Comparison of ENCODE assay signal across 24 cellular contexts in genomic region chr16:81001330-81001729, GRCh38. TPM values are rescaled to one million over a fixed set of nuclear protein-coding genes. Genes with fewer than 3 reads are reported as not detected.
DNase-seq lines count a peak whose midpoint lies in the region; ATAC-seq, FAIRE-seq and TF ChIP-seq lines count a peak whose summit lies in the region.
"Had no signal": no experiment of that assay in that cellular context is flagged by ENCODE, and none has a peak within 500 bp of the region (broad histone marks: within the 10 kb centered on the region; RNA-seq: fewer than 3 reads in every experiment).

No MANE protein-coding gene starts in this region.

- BruUV-seq in GM12878 (replicated peaks; lab: Mats Ljungman, UMichigan), result no TSS peak

- DNase-seq in A549 (ENCODE audit: low read depth in 1 of 2, low spot score in 1 of 2), result no peak
- no peak for DNase-seq in CD4-positive, CD25-positive, alpha-beta regulatory T cell
- peak; percentile 5 to 9 for DNase-seq in NCI-H526 (lab: John Stamatoyannopoulos, UW)
- no peak for DNase-seq in GM12878 (ENCODE audit: low read depth, low spot score)
- DNase-seq in NCI-H69 (lab: John Stamatoyannopoulos, UW), result no peak
- no peak for DNase-seq in CD4-positive, alpha-beta T cell
- DNase-seq in CD14-positive monocyte (ENCODE audit: low spot score), result no peak
- DNase-seq: AML-193; CD8-positive, alpha-beta memory T cell; COR-L47; DMS 273 treated with DMSO at 0.1 percent for 48 hours; DMS53; DND-41; EL; GM23248; HFFc6; IMR-90 had no signal

- no peaks in the 10 kb centered on the region for H3K9me3 Mint-ChIP-seq in CD4-positive, CD25-positive, alpha-beta regulatory T cell
- no peaks in the 10 kb centered on the region for H3K9me3 Mint-ChIP-seq in CD4-positive, alpha-beta T cell
- H3K9me3 Mint-ChIP-seq in CD14-positive monocyte, result no peaks in the 10 kb centered on the region
- H3K9me3 Mint-ChIP-seq: CD8-positive, alpha-beta memory T cell; HFFc6 had no signal

- SMC1A ChIA-PET in GM12878 (lab: Charles Lee; ENCODE audit: uncharacterized antibody, unreplicated experiment), result interaction anchor here (0.6 to 2.1 kb wide), 4 partner anchors 8 to 260 kb away, joined by 3 to 6 read pairs (median 3); no protein-coding TSS in a partner anchor

- no peak for TF ChIP-seq RAD21 in A549 (conservative IDR thresholded peaks at IDR 0.05 in 1 of 2, IDR thresholded peaks at IDR 0.05 in 1 of 2)
- no peak for TF ChIP-seq RAD21 in GM12878 (IDR thresholded peaks at IDR 0.05; ENCODE audit: insufficient read depth, low read depth, low read length)

- H3K9ac ChIP-seq in GM12878 (ENCODE audit: control insufficient read depth, insufficient read depth, low read length), result no peak overlapping the region
- H3K9ac ChIP-seq: GM23248 had no signal

- no peak for ATAC-seq in A549
- ATAC-seq in CD4-positive, CD25-positive, alpha-beta regulatory T cell (ENCODE audit: low read depth in 2 of 2), result no peak
- ATAC-seq in GM12878, result no peak
- ATAC-seq in CD4-positive, alpha-beta T cell (ENCODE audit: poor library complexity), result no peak
- no peak for ATAC-seq in HG03108 (IDR thresholded peaks at IDR 0.05; ENCODE audit: unreplicated experiment)
- ATAC-seq: K562 had no signal

- H3K4me3 ChIP-seq in A549 (no peak overlapping the region), GM12878 (no peak overlapping the region)
- H3K4me3 ChIP-seq in CD4-positive, CD25-positive, alpha-beta regulatory T cell (ENCODE audit: low read depth, low read length), result no peak overlapping the region
- H3K4me3 ChIP-seq: GM23248, HAP-1, K562 had no signal

- H3K27ac Mint-ChIP-seq in CD4-positive, CD25-positive, alpha-beta regulatory T cell, result peak overlapping the region; percentile 52 to 91 (median 63)
- H3K27ac Mint-ChIP-seq in CD4-positive, alpha-beta T cell, result no peak overlapping the region
- no peak overlapping the region for H3K27ac Mint-ChIP-seq in CD14-positive monocyte
- H3K27ac Mint-ChIP-seq: HFFc6 had no signal

- in situ Hi-C loops in GM12878 (cut with MboI), result no loop called here

- H3K4me3 Mint-ChIP-seq in CD4-positive, CD25-positive, alpha-beta regulatory T cell, result no peak overlapping the region
- no peak overlapping the region for H3K4me3 Mint-ChIP-seq in CD4-positive, alpha-beta T cell
- H3K4me3 Mint-ChIP-seq in CD14-positive monocyte, result no peak overlapping the region
- H3K4me3 Mint-ChIP-seq: HFFc6 had no signal

- H3K4me1 ChIP-seq in A549, result peaks cover 31% of the 10 kb centered on the region
- peaks cover 42% of the 10 kb centered on the region for H3K4me1 ChIP-seq in CD4-positive, CD25-positive, alpha-beta regulatory T cell (ENCODE audit: control insufficient read depth, insufficient read depth, low read length, poor library complexity, severe bottlenecking)
- H3K4me1 ChIP-seq in GM12878 (ENCODE audit: control insufficient read depth, insufficient read depth, low read length), result peaks cover 3% of the 10 kb centered on the region

- FAIRE-seq in A549 (lab: Jason Lieb, UNC), result no peak
- no peak for FAIRE-seq in GM12878 (lab: Jason Lieb, UNC)
- FAIRE-seq: A204.1, GM12891, GM18507, K562 had no signal

- H4K20me1 ChIP-seq in GM12878 (ENCODE audit: control insufficient read depth, insufficient read depth), result no peaks in the 10 kb centered on the region

- H3K27me3 ChIP-seq in CD4-positive, CD25-positive, alpha-beta regulatory T cell (ENCODE audit: control insufficient read depth, insufficient read depth, low read length), result no peaks in the 10 kb centered on the region
- no peaks in the 10 kb centered on the region for H3K27me3 ChIP-seq in GM12878 (replicated peaks in 1 of 2; ENCODE audit: control insufficient read depth in 2 of 2, insufficient read depth in 2 of 2, low read length in 1 of 2)
- no peaks in the 10 kb centered on the region for H3K27me3 ChIP-seq in CD4-positive, alpha-beta T cell (ENCODE audit: control insufficient read depth, insufficient read depth, low read length)

- WGBS in A549 (ENCODE audit: missing lambda C conversion rate), result 66% methylated on average over 5 of the region's 5 CpGs
- WGBS in GM12878 (ENCODE audit: insufficient coverage, insufficient replicate concordance, low lambda C conversion rate, missing lambda C conversion rate), result 66% methylated on average over 5 of the region's 5 CpGs

- H3K27ac ChIP-seq in A549 (no peak overlapping the region), GM12878 (ENCODE audit: control insufficient read depth, insufficient read depth) (no peak overlapping the region)
- no peak overlapping the region for H3K27ac ChIP-seq in CD4-positive, CD25-positive, alpha-beta regulatory T cell (ENCODE audit: insufficient read depth, low read length, poor library complexity, severe bottlenecking)
- no peak overlapping the region for H3K27ac ChIP-seq in CD4-positive, alpha-beta T cell (ENCODE audit: low read depth, low read length)
- H3K27ac ChIP-seq: GM23248, HL-60 had no signal

- POLR2A ChIA-PET in A549 (lab: Yijun Ruan, JAX), result no interaction called here
- POLR2A ChIA-PET in GM12878 (lab: Charles Lee), result interaction anchor here (0.7 to 1.4 kb wide), 2 partner anchors 8 to 74 kb away, joined by 3 to 4 read pairs; no protein-coding TSS in a partner anchor
- POLR2A ChIA-PET in CD4-positive, alpha-beta T cell (lab: Charles Lee), result interaction anchor here (0.7 kb wide), 1 partner anchor 16 kb away, joined by 3 read pairs; no protein-coding TSS in a partner anchor

- TF ChIP-seq CTCF in A549 (IDR thresholded peaks at IDR 0.05) (no peak), GM12878 (IDR thresholded peaks at IDR 0.05 in 2 of 3, conservative IDR thresholded peaks at IDR 0.05 in 1 of 3; ENCODE audit: control insufficient read depth in 2 of 3, extremely low read depth in 1 of 3, insufficient read depth in 1 of 3, low read depth in 3 of 3, low read length in 3 of 3) (no peak), CD14-positive monocyte (IDR thresholded peaks at IDR 0.05) (no peak)
- no peak for TF ChIP-seq CTCF in CD4-positive, alpha-beta T cell (IDR thresholded peaks at IDR 0.05)

- TF ChIP-seq POLR2A in A549 (IDR thresholded peaks at IDR 0.05; ENCODE audit: low read length) (no peak), GM12878 (IDR thresholded peaks at IDR 0.05; ENCODE audit: low read depth, low read length) (no peak)

- no peak overlapping the region for H2AFZ ChIP-seq in GM12878 (ENCODE audit: control insufficient read depth, low read depth, low read length)
- H2AFZ ChIP-seq: GM23248 had no signal

- 0 out of 3 replicates have a peak overlapping the region, but pooled peaks have one; percentile 4 for H3K4me2 ChIP-seq in A549
- H3K4me2 ChIP-seq in GM12878 (ENCODE audit: control insufficient read depth, insufficient read depth), result 0 out of 2 replicates have a peak overlapping the region, but pooled peaks have one; percentile 25

- intact Hi-C loops in GM12878 (cut with micrococcal nuclease; ENCODE audit: unreplicated experiment), result loop anchor here (10.0 kb wide), 3 partner anchors 313 to 1653 kb away; partner anchors contain the start of gene GAN
- intact Hi-C loops in CD4-positive, alpha-beta T cell (cut with DNase I, micrococcal nuclease), result loop anchor here in 1 of 2 experiments (10.0 kb wide), 3 partner anchors 197 to 1163 kb away; partner anchors contain the start of genes CDYL2 and DYNLRB2
- intact Hi-C loops in CD14-positive monocyte (cut with micrococcal nuclease), result loop anchor here in 1 of 2 donors (5.0 to 10.0 kb wide), 4 partner anchors 36 to 743 kb away; partner anchors contain the start of genes ATMIN, DYNLRB2 and GAN

- H3K79me2 ChIP-seq in GM12878 (ENCODE audit: control insufficient read depth, insufficient read depth, low read length), result peaks cover 97% of the 10 kb centered on the region

- peaks cover 44 to 85% (median 61%) of the 10 kb centered on the region in 4 donors for H3K4me1 Mint-ChIP-seq in CD4-positive, CD25-positive, alpha-beta regulatory T cell
- peaks cover 71% of the 10 kb centered on the region for H3K4me1 Mint-ChIP-seq in CD4-positive, alpha-beta T cell (ENCODE audit: low read depth)
- peaks cover 51% of the 10 kb centered on the region for H3K4me1 Mint-ChIP-seq in CD14-positive monocyte

- H3K9me3 ChIP-seq in A549 (no peaks in the 10 kb centered on the region), GM12878 (replicated peaks; ENCODE audit: control insufficient read depth, insufficient read depth, low read length) (no peaks in the 10 kb centered on the region; the same call in 2 of the 3 replicates)
- no peaks in the 10 kb centered on the region for H3K9me3 ChIP-seq in CD4-positive, CD25-positive, alpha-beta regulatory T cell (ENCODE audit: control insufficient read depth in 2 of 2, low read length in 2 of 2)
- no peaks in the 10 kb centered on the region for H3K9me3 ChIP-seq in CD4-positive, alpha-beta T cell (ENCODE audit: control insufficient read depth, low read length)
- H3K9me3 ChIP-seq: HAP-1 had no signal

- H3K36me3 Mint-ChIP-seq in CD4-positive, CD25-positive, alpha-beta regulatory T cell, result peaks cover 5% of the 10 kb centered on the region
- peaks cover 16% of the 10 kb centered on the region for H3K36me3 Mint-ChIP-seq in CD4-positive, alpha-beta T cell (ENCODE audit: low read depth)
- H3K36me3 Mint-ChIP-seq in CD14-positive monocyte, result no peaks in the 10 kb centered on the region

- RAD21 ChIA-PET in GM12878 (lab: Charles Lee; ENCODE audit: unreplicated experiment), result interaction anchor here (1.5 kb wide), 1 partner anchor 34 kb away, joined by 4 read pairs; the partner anchor contains the start of gene ATMIN

- TF ChIP-seq EP300 in A549 (IDR thresholded peaks at IDR 0.05) (no peak), GM12878 (IDR thresholded peaks at IDR 0.05; ENCODE audit: borderline replicate concordance in 1 of 2, control insufficient read depth in 1 of 2, low read depth in 2 of 2, low read length in 2 of 2) (no peak)

- H3K27me3 Mint-ChIP-seq in CD4-positive, CD25-positive, alpha-beta regulatory T cell, result no peaks in the 10 kb centered on the region
- no peaks in the 10 kb centered on the region for H3K27me3 Mint-ChIP-seq in CD4-positive, alpha-beta T cell
- peaks cover 0 to 2% (median 0%) of the 10 kb centered on the region in 3 donors for H3K27me3 Mint-ChIP-seq in CD14-positive monocyte (ENCODE audit: low read depth in 3 of 3)

- no peaks in the 10 kb centered on the region for H3K36me3 ChIP-seq in CD4-positive, CD25-positive, alpha-beta regulatory T cell (ENCODE audit: control insufficient read depth, insufficient read depth, low read length)
- 0 out of 4 replicates have a peak, but pooled peaks cover 0 to 2% of the 10 kb centered on the region in 2 experiments for H3K36me3 ChIP-seq in GM12878 (ENCODE audit: control insufficient read depth in 2 of 2, insufficient read depth in 2 of 2, low read length in 1 of 2)
- H3K36me3 ChIP-seq: HAP-1 had no signal

- CTCF ChIA-PET in A549 (lab: Yijun Ruan, JAX) (interaction anchor here (1.1 to 6.1 kb wide), 3 partner anchors 32 to 736 kb away, joined by 3 to 33 read pairs (median 5); partner anchors contain the start of gene ATMIN), GM12878 (lab: Yijun Ruan, JAX) (interaction anchor here (0.8 to 5.1 kb wide), 2 partner anchors 34 to 53 kb away, joined by 3 to 67 read pairs; partner anchors contain the start of gene ATMIN)
- CTCF ChIA-PET in CD4-positive, alpha-beta T cell (lab: Charles Lee), result interaction anchor here (7.9 kb wide), 1 partner anchor 35 kb away, joined by 80 read pairs; the partner anchor contains the start of gene ATMIN

RNA-seq across cellular contexts. Expression of gene CMC2, which starts 5.4 kb away (rescaled TPM):
- polyA plus RNA-seq in A549 (2011; rRNA removed) (185 and 207 TPM in 2 replicates), A549 (2017; fragmentation: RNase III; extraction: RNeasy Plus Mini Kit Qiagen cat#74134 plus additional on column Dnase treatment) (136 to 143 TPM (median 141 TPM) in 3 replicates), GM12878 (2011; rRNA removed) (236 and 293 TPM in 2 replicates), GM12878 (2014; fragmentation: Illumina TruSeq; extraction: Trizol) (86.8 and 93.5 TPM in 2 replicates), GM12878 (2014; fragmentation: Nextera tagmentation; extraction: Ambion mirVana) (100 to 1,000 TPM; 248 to 251 TPM), GM12878 (2014; rRNA removed) (97.1 and 117 TPM in 2 replicates), GM12878 (2016; fragmentation: Nextera tagmentation; extraction: Ambion mirVana) (100 to 1,000 TPM; 217 to 223 TPM), CD14-positive monocyte (10 to 100 TPM; 70.7 to 79.5 TPM)
- 175 and 179 TPM in 2 replicates for polyA plus RNA-seq in A549 (2012; cell fraction: cytosol; rRNA removed)
- polyA plus RNA-seq in A549 (2012; cell fraction: nucleus; rRNA removed), result 72.0 and 85.7 TPM in 2 replicates
- polyA minus RNA-seq in A549 (2011; rRNA and poly(A)+ RNA removed), result 17.3 and 18.5 TPM in 2 replicates
- 78.1 TPM for total RNA-seq in CD4-positive, CD25-positive, alpha-beta regulatory T cell
- polyA plus RNA-seq in CD4-positive, CD25-positive, alpha-beta regulatory T cell, result 100 to 1,000 TPM; 158 to 210 (median 173) TPM
- total RNA-seq in GM12878 (2013; cell fraction: nucleolus; rRNA removed), result 40.0 and 40.4 TPM in 2 replicates
- total RNA-seq in GM12878 (2014; rRNA removed) (87.8 and 104 TPM in 2 replicates), GM12878 (2014; rRNA removed; fragmentation: Illumina TruSeq; extraction: Trizol) (62.5 and 62.8 TPM in 2 replicates), GM12878 (2021) (79.8 and 87.8 TPM in 2 replicates)
- 49.4 TPM for polyA plus RNA-seq in GM12878 (2011; ENCODE audit: low read depth)
- polyA plus RNA-seq in GM12878 (2011; cell fraction: cytosol; rRNA removed), result 178 and 184 TPM in 2 replicates
- 97.1 and 105 TPM in 2 replicates for polyA plus RNA-seq in GM12878 (2011; cell fraction: nucleus; rRNA removed)
- 76.8 and 82.9 TPM in 2 replicates for polyA plus RNA-seq in GM12878 (2012)
- polyA minus RNA-seq in GM12878 (2011; rRNA and poly(A)+ RNA removed), result 56.1 and 61.9 TPM in 2 replicates
- polyA minus RNA-seq in GM12878 (2011; cell fraction: cytosol; rRNA and poly(A)+ RNA removed), result 27.7 and 36.4 TPM in 2 replicates
- polyA minus RNA-seq in GM12878 (2011; cell fraction: nucleus; rRNA and poly(A)+ RNA removed), result 34.9 and 46.2 TPM in 2 replicates
- 10 to 100 TPM; 67.7 to 68.8 TPM for total RNA-seq in CD4-positive, alpha-beta T cell

RNA-seq across cellular contexts. Expression of gene CENPN, which starts 5.7 kb away (rescaled TPM):
- polyA plus RNA-seq in A549 (2011; rRNA removed), result 89.5 and 101 TPM in 2 replicates
- polyA plus RNA-seq in A549 (2012; cell fraction: cytosol; rRNA removed), result 54.4 and 65.0 TPM in 2 replicates
- polyA plus RNA-seq in A549 (2012; cell fraction: nucleus; rRNA removed), result 12.5 and 17.8 TPM in 2 replicates
- polyA plus RNA-seq in A549 (2017; fragmentation: RNase III; extraction: RNeasy Plus Mini Kit Qiagen cat#74134 plus additional on column Dnase treatment), result 68.4 to 84.3 TPM (median 82.6 TPM) in 3 replicates
- 55.3 and 77.3 TPM in 2 replicates for polyA minus RNA-seq in A549 (2011; rRNA and poly(A)+ RNA removed)
- 13.5 TPM for total RNA-seq in CD4-positive, CD25-positive, alpha-beta regulatory T cell
- 10 to 100 TPM in 1 of 4 donors, 1 to 10 TPM in 3; 3.4 to 11.6 (median 6.8) TPM for polyA plus RNA-seq in CD4-positive, CD25-positive, alpha-beta regulatory T cell
- 12.1 and 18.8 TPM in 2 replicates for total RNA-seq in GM12878 (2013; cell fraction: nucleolus; rRNA removed)
- total RNA-seq in GM12878 (2014; rRNA removed), result 39.8 and 40.2 TPM in 2 replicates
- 48.8 and 49.8 TPM in 2 replicates for total RNA-seq in GM12878 (2014; rRNA removed; fragmentation: Illumina TruSeq; extraction: Trizol)
- 43.7 and 44.6 TPM in 2 replicates for total RNA-seq in GM12878 (2021)
- polyA plus RNA-seq in GM12878 (2011; ENCODE audit: low read depth), result 35.5 TPM
- 63.9 and 97.4 TPM in 2 replicates for polyA plus RNA-seq in GM12878 (2011; rRNA removed)
- polyA plus RNA-seq in GM12878 (2011; cell fraction: cytosol; rRNA removed), result 29.9 and 43.4 TPM in 2 replicates
- 29.7 and 34.5 TPM in 2 replicates for polyA plus RNA-seq in GM12878 (2011; cell fraction: nucleus; rRNA removed)
- 25.2 and 70.0 TPM in 2 replicates for polyA plus RNA-seq in GM12878 (2012)
- polyA plus RNA-seq in GM12878 (2014; fragmentation: Illumina TruSeq; extraction: Trizol), result 68.9 and 76.4 TPM in 2 replicates
- polyA plus RNA-seq in GM12878 (2014; fragmentation: Nextera tagmentation; extraction: Ambion mirVana), result 100 to 1,000 TPM; 134 to 143 TPM
- 31.2 and 74.1 TPM in 2 replicates for polyA plus RNA-seq in GM12878 (2014; rRNA removed)
- 10 to 100 TPM; 64.8 to 73.7 TPM for polyA plus RNA-seq in GM12878 (2016; fragmentation: Nextera tagmentation; extraction: Ambion mirVana)
- 35.3 and 46.3 TPM in 2 replicates for polyA minus RNA-seq in GM12878 (2011; rRNA and poly(A)+ RNA removed)
- 18.8 and 25.5 TPM in 2 replicates for polyA minus RNA-seq in GM12878 (2011; cell fraction: cytosol; rRNA and poly(A)+ RNA removed)
- polyA minus RNA-seq in GM12878 (2011; cell fraction: nucleus; rRNA and poly(A)+ RNA removed), result 11.5 and 28.3 TPM in 2 replicates
- 1 to 10 TPM; 8.7 to 9.7 TPM for total RNA-seq in CD4-positive, alpha-beta T cell
- 1 to 10 TPM; 2.5 to 4.4 TPM for polyA plus RNA-seq in CD14-positive monocyte

RNA-seq across cellular contexts. Expression of gene ATMIN, which starts 34.3 kb away (rescaled TPM):
- polyA plus RNA-seq in A549 (2011; rRNA removed) (50.4 and 56.4 TPM in 2 replicates), A549 (2017; fragmentation: RNase III; extraction: RNeasy Plus Mini Kit Qiagen cat#74134 plus additional on column Dnase treatment) (26.1 to 26.3 TPM (median 26.2 TPM) in 3 replicates), GM12878 (2011; rRNA removed) (25.8 and 26.4 TPM in 2 replicates), GM12878 (2014; fragmentation: Illumina TruSeq; extraction: Trizol) (25.9 and 34.2 TPM in 2 replicates), GM12878 (2014; fragmentation: Nextera tagmentation; extraction: Ambion mirVana) (1 to 10 TPM; 5.2 to 8.7 TPM), GM12878 (2014; rRNA removed) (14.3 and 14.7 TPM in 2 replicates), GM12878 (2016; fragmentation: Nextera tagmentation; extraction: Ambion mirVana) (1 to 10 TPM; 7.1 to 8.3 TPM), CD14-positive monocyte (10 to 100 TPM; 10.9 to 17.6 TPM)
- polyA plus RNA-seq in A549 (2012; cell fraction: cytosol; rRNA removed), result 13.0 and 17.0 TPM in 2 replicates
- polyA plus RNA-seq in A549 (2012; cell fraction: nucleus; rRNA removed), result 4.8 and 7.0 TPM in 2 replicates
- 34.9 and 37.5 TPM in 2 replicates for polyA minus RNA-seq in A549 (2011; rRNA and poly(A)+ RNA removed)
- total RNA-seq in CD4-positive, CD25-positive, alpha-beta regulatory T cell, result 32.7 TPM
- polyA plus RNA-seq in CD4-positive, CD25-positive, alpha-beta regulatory T cell, result 10 to 100 TPM; 25.9 to 42.9 (median 32.0) TPM
- total RNA-seq in GM12878 (2013; cell fraction: nucleolus; rRNA removed), result 15.5 and 18.6 TPM in 2 replicates
- total RNA-seq in GM12878 (2014; rRNA removed) (23.5 and 24.6 TPM in 2 replicates), GM12878 (2014; rRNA removed; fragmentation: Illumina TruSeq; extraction: Trizol) (25.6 and 28.9 TPM in 2 replicates), GM12878 (2021) (17.8 and 21.9 TPM in 2 replicates)
- 9.5 TPM for polyA plus RNA-seq in GM12878 (2011; ENCODE audit: low read depth)
- polyA plus RNA-seq in GM12878 (2011; cell fraction: cytosol; rRNA removed), result 16.5 and 17.5 TPM in 2 replicates
- polyA plus RNA-seq in GM12878 (2011; cell fraction: nucleus; rRNA removed), result 7.8 TPM in 2 replicates
- polyA plus RNA-seq in GM12878 (2012), result 10.6 and 10.9 TPM in 2 replicates
- 26.2 and 29.7 TPM in 2 replicates for polyA minus RNA-seq in GM12878 (2011; rRNA and poly(A)+ RNA removed)
- polyA minus RNA-seq in GM12878 (2011; cell fraction: cytosol; rRNA and poly(A)+ RNA removed), result 9.5 and 10.3 TPM in 2 replicates
- polyA minus RNA-seq in GM12878 (2011; cell fraction: nucleus; rRNA and poly(A)+ RNA removed), result 7.0 and 9.8 TPM in 2 replicates
- total RNA-seq in CD4-positive, alpha-beta T cell, result 10 to 100 TPM; 29.9 to 31.7 TPM

Comparison
In these comparisons a context has a peak if more than half of its experiments do, and no peak if none do; other contexts are left out.
1. DNase-seq: peak in NCI-H526 (2 of 2); none in A549 (0 of 2), CD4-positive, CD25-positive, alpha-beta regulatory T cell (0 of 3), GM12878 (single experiment), NCI-H69 (single experiment), CD4-positive, alpha-beta T cell (0 of 10) and CD14-positive monocyte (single experiment).
2. H3K27ac Mint-ChIP-seq: peak in CD4-positive, CD25-positive, alpha-beta regulatory T cell (3 of 3); none in CD4-positive, alpha-beta T cell (single experiment) and CD14-positive monocyte (0 of 7).